ENCODE assay signal across 30 cellular contexts in genomic region chr11:91585035-91585801, GRCh38.
"Had no signal": no experiment of that assay in that cellular context is flagged by ENCODE, and none has a peak within 500 bp of the region (broad histone marks: within the 10 kb centered on the region; RNA-seq: fewer than 3 reads in every experiment).

No MANE protein-coding gene starts in this region.

- H3K27ac Mint-ChIP-seq: activated CD4-positive, alpha-beta T cell treated with anti-CD3 and anti-CD28 coated beads, Interleukin-2, amount 10 ng/mL, durations not matched to agents 24 days and 14 days; activated CD8-positive, alpha-beta T cell treated with anti-CD3 and anti-CD28 coated beads, Interleukin-2, amount 10 ng/mL, durations not matched to agents 7 days and 5 days; activated naive CD4-positive, alpha-beta T cell treated with anti-CD3 and anti-CD28 coated beads for 36 hours; activated naive CD8-positive, alpha-beta T cell; activated naive CD8-positive, alpha-beta T cell treated with anti-CD3 and anti-CD28 coated beads, Interleukin-2, amount 50 U/mL, for 24 hours; activated T-cell treated with anti-CD3 and anti-CD28 coated beads, Interleukin-2, amount 50 U/mL, for 24 hours; activated T-helper 2 cell treated with anti-CD3 and anti-CD28 coated beads, Interferon-gamma antibody, Interleukin-2, Interleukin-4, amounts not matched to agents 10 μg/mL and 5 μg/mL and 100 μg/mL, durations not matched to agents 14 hours and 24 hours and 36 hours; T-helper 1 cell treated with Interleukin-12 subunit alpha and Interleukin-12 subunit beta and Interleukin-4 antibody, amounts not matched to agents 30 μg/mL and 1 μg/mL, for 36 hours; T-helper 2 cell treated with Interferon-gamma antibody and Interleukin-4, amounts not matched to agents 5 μg/mL and 100 μg/mL, for 36 hours had no signal

- DNase-seq: activated CD4-positive, alpha-beta T cell treated with anti-CD3 and anti-CD28 coated beads, Interleukin-2, amount 10 ng/mL, durations not matched to agents 24 days and 14 days; activated CD4-positive, alpha-beta T cell treated with anti-CD3 and anti-CD28 coated beads, Interleukin-2, amount 50 U/mL, for 4 hours; activated CD8-positive, alpha-beta T cell treated with anti-CD3 and anti-CD28 coated beads, Interleukin-2, amount 10 ng/mL, durations not matched to agents 7 days and 5 days; activated gamma-delta T cell; activated naive CD4-positive, alpha-beta T cell treated with anti-CD3 and anti-CD28 coated beads for 36 hours; activated naive CD8-positive, alpha-beta T cell treated with anti-CD3 and anti-CD28 coated beads, Interleukin-2, amount 50 U/mL, for 24 hours; activated T-cell treated with anti-CD3 and anti-CD28 coated beads, Interleukin-2, amount 50 U/mL, for 24 hours; anterior cingulate cortex; brain microvascular endothelial cell; central memory CD4-positive, alpha-beta T cell; NCI-H1105; NCI-H1417 treated with DMSO at 0.1 percent for 48 hours; NCI-H187 treated with DMSO at 0.1 percent for 48 hours; NCI-H2081; NCI-H2171 treated with DMSO at 0.1 percent for 48 hours; NCI-H2227 treated with DMSO at 0.1 percent for 48 hours; NCI-H446 treated with DMSO at 0.1 percent for 48 hours; NCI-H524; NCI-H69; NCI-H82; PC-3; Peyer's patch; RPMI8226; SHP77 treated with DMSO at 0.1 percent for 48 hours; SK-N-SH had no signal

- H3K27me3 ChIP-seq: brain microvascular endothelial cell, Peyer's patch, SJSA1 had no signal

- H3K4me1 ChIP-seq: Peyer's patch, SJSA1 had no signal

- H3K36me3 ChIP-seq: brain microvascular endothelial cell, Peyer's patch, SJSA1 had no signal

- H3K4me3 ChIP-seq: Peyer's patch, SJSA1 had no signal

- H3K9me3 ChIP-seq: Peyer's patch, SJSA1, SK-N-SH had no signal

- H3K27me3 Mint-ChIP-seq: activated CD4-positive, alpha-beta T cell treated with anti-CD3 and anti-CD28 coated beads, Interleukin-2, amount 10 ng/mL, durations not matched to agents 24 days and 14 days; activated naive CD8-positive, alpha-beta T cell; activated naive CD8-positive, alpha-beta T cell treated with anti-CD3 and anti-CD28 coated beads, Interleukin-2, amount 50 U/mL, for 24 hours; activated T-cell treated with anti-CD3 and anti-CD28 coated beads, Interleukin-2, amount 50 U/mL, for 24 hours had no signal

- H3K4me1 Mint-ChIP-seq: activated CD4-positive, alpha-beta T cell treated with anti-CD3 and anti-CD28 coated beads, Interleukin-2, amount 10 ng/mL, durations not matched to agents 24 days and 14 days; activated naive CD8-positive, alpha-beta T cell treated with anti-CD3 and anti-CD28 coated beads, Interleukin-2, amount 50 U/mL, for 24 hours had no signal

- H3K27ac ChIP-seq: brain microvascular endothelial cell, Peyer's patch, SJSA1 had no signal

- H3K4me2 ChIP-seq: SK-N-SH had no signal

- H3K36me3 Mint-ChIP-seq: activated naive CD8-positive, alpha-beta T cell had no signal

- H3K4me3 Mint-ChIP-seq: activated CD4-positive, alpha-beta T cell treated with anti-CD3 and anti-CD28 coated beads, Interleukin-2, amount 10 ng/mL, durations not matched to agents 24 days and 14 days; activated CD8-positive, alpha-beta T cell treated with anti-CD3 and anti-CD28 coated beads, Interleukin-2, amount 10 ng/mL, durations not matched to agents 7 days and 5 days; activated naive CD4-positive, alpha-beta T cell treated with anti-CD3 and anti-CD28 coated beads for 36 hours; activated naive CD8-positive, alpha-beta T cell; activated naive CD8-positive, alpha-beta T cell treated with anti-CD3 and anti-CD28 coated beads, Interleukin-2, amount 50 U/mL, for 24 hours; activated T-cell treated with anti-CD3 and anti-CD28 coated beads, Interleukin-2, amount 50 U/mL, for 24 hours; T-helper 1 cell treated with Interleukin-12 subunit alpha and Interleukin-12 subunit beta and Interleukin-4 antibody, amounts not matched to agents 30 μg/mL and 1 μg/mL, for 36 hours; T-helper 2 cell treated with Interferon-gamma antibody and Interleukin-4, amounts not matched to agents 5 μg/mL and 100 μg/mL, for 36 hours had no signal

- H3K9me2 ChIP-seq: SK-N-SH had no signal

- H3K9ac ChIP-seq: SK-N-SH had no signal

- ATAC-seq: activated CD8-positive, alpha-beta T cell treated with anti-CD3 and anti-CD28 coated beads, Interleukin-2, amount 10 ng/mL, durations not matched to agents 7 days and 5 days; activated naive CD8-positive, alpha-beta T cell treated with anti-CD3 and anti-CD28 coated beads, Interleukin-2, amount 50 U/mL, for 24 hours; PC-3 had no signal
